14 cellular contexts compared by ENCODE assay signal in the genomic region with DNA sequence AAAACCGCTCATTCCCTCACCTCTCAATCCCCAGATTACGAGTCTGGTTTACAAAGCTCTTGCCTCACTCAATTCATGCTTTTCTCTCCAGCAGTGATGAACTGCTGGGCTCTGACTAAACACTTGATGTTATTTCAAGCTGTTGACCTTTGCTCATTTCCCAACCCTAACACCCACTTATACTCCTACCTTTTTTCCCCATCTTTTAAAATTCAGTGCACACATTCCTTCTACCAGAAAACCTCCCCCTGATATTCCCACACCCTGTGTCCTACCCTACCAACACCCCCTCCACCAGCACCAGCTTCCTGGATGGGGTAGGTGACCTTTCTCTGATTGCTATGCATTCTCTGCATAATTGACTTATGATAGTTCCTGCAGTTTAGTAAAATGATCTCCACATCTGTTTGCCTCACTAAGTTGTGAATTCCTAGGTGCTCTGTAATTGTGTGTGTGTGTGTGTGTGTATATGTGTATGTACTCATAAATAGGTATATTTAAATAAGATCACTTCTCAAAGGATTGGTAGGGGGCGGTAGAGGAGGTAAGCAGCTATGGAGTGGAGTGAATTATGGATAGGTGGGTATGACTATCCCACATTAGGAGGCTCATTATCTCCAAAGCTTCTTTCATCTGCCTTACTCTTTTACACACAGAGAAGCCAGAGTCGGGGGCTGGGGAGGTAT. TPM values are rescaled to one million over a fixed set of nuclear protein-coding genes. Genes with fewer than 3 reads are reported as not detected.
A peak's percentile ranks its signal among the peaks of the same experiment; 100 is the strongest.
DNase-seq lines count a peak whose midpoint lies in the region; ATAC-seq and TF ChIP-seq lines count a peak whose summit lies in the region.
"Had no signal": no experiment of that assay in that cellular context is flagged by ENCODE, and none has a peak within 500 bp of the region (broad histone marks: within the 10 kb centered on the region; RNA-seq: fewer than 3 reads in every experiment).

No MANE protein-coding gene starts in this region.

- peak; percentile 18 to 31 for TF ChIP-seq CTCF in fibroblast of lung (conservative IDR thresholded peaks at IDR 0.05 in 1 of 2, IDR thresholded peaks at IDR 0.05 in 1 of 2; ENCODE audit: low read depth in 1 of 2, low read length in 2 of 2)

- DNase-seq in ELR (ENCODE audit: low read depth) = peak; percentile 79
- peak; percentile 20 for DNase-seq in RPMI7951 (ENCODE audit: low read depth)
- peak; percentile 75 to 93 for DNase-seq in fibroblast of lung (ENCODE audit: low read depth in 2 of 2)
- peak; percentile 87 for DNase-seq in renal cortical epithelial cell (ENCODE audit: low read depth)
- DNase-seq in SIG-M5 treated with dmso at 0.1 percent for 504 hours (lab: John Stamatoyannopoulos, UW; ENCODE audit: unreplicated experiment) = no peak
- no peak for DNase-seq in DMS 273 treated with DMSO at 0.1 percent for 48 hours (lab: John Stamatoyannopoulos, UW)
- DNase-seq in activated naive CD4-positive, alpha-beta T cell treated with anti-CD3 and anti-CD28 coated beads for 36 hours = no peak
- DNase-seq: activated CD8-positive, alpha-beta T cell treated with anti-CD3 and anti-CD28 coated beads for 36 hours; activated naive CD8-positive, alpha-beta T cell treated with anti-CD3 and anti-CD28 coated beads, Interleukin-2, amount 50 U/mL, for 24 hours; DND-41; foreskin melanocyte; MV-4-11 had no signal

- no peak overlapping the region for H3K9ac ChIP-seq in fibroblast of lung (ENCODE audit: insufficient read depth, low read length)

- no peaks in the 10 kb centered on the region for H3K9me3 ChIP-seq in fibroblast of lung (ENCODE audit: control insufficient read depth, insufficient read depth, low read depth, low read length)

- H3K4me1 Mint-ChIP-seq in activated naive CD4-positive, alpha-beta T cell treated with anti-CD3 and anti-CD28 coated beads for 36 hours (ENCODE audit: low read depth) = peaks cover 6% of the 10 kb centered on the region
- H3K4me1 Mint-ChIP-seq: stimulated activated effector memory CD8-positive, alpha-beta T cell treated with anti-CD3 and anti-CD28 coated beads, Interleukin-12 subunit alpha, Interleukin-12 subunit beta, amount 100 ng/mL, for 72 hours had no signal

- no peaks in the 10 kb centered on the region for H3K27me3 Mint-ChIP-seq in activated naive CD4-positive, alpha-beta T cell treated with anti-CD3 and anti-CD28 coated beads for 36 hours (ENCODE audit: low read depth)

- intact Hi-C loops in activated naive CD4-positive, alpha-beta T cell treated with anti-CD3 and anti-CD28 coated beads for 36 hours (cut with micrococcal nuclease) = no loop called here

- H3K36me3 Mint-ChIP-seq in activated naive CD4-positive, alpha-beta T cell treated with anti-CD3 and anti-CD28 coated beads for 36 hours (ENCODE audit: low read depth) = no peaks in the 10 kb centered on the region
- H3K36me3 Mint-ChIP-seq: stimulated activated effector memory CD8-positive, alpha-beta T cell treated with anti-CD3 and anti-CD28 coated beads, Interleukin-12 subunit alpha, Interleukin-12 subunit beta, amount 100 ng/mL, for 72 hours had no signal

- peak overlapping the region; percentile 57 for H3K27ac ChIP-seq in fibroblast of lung (ENCODE audit: insufficient read depth, low read length)

- H4K20me1 ChIP-seq in fibroblast of lung (ENCODE audit: control insufficient read depth, extremely low read depth, insufficient read depth, low read length) = no peaks in the 10 kb centered on the region

- no peaks in the 10 kb centered on the region for H3K27me3 ChIP-seq in fibroblast of lung (ENCODE audit: control insufficient read depth, insufficient read depth, low read length)

- no peak overlapping the region for H3K4me3 ChIP-seq in fibroblast of lung (replicated peaks in 1 of 4; ENCODE audit: control extremely low read depth in 1 of 4, insufficient read depth in 1 of 4, low read depth in 3 of 4, low read length in 4 of 4)

- CTCF ChIA-PET in activated naive CD4-positive, alpha-beta T cell treated with anti-CD3 and anti-CD28 coated beads for 36 hours (lab: Charles Lee) = interaction anchor here (1.3 kb wide), 1 partner anchor 11 kb away, joined by 4 read pairs; no protein-coding TSS in a partner anchor

- no peaks in the 10 kb centered on the region for H3K9me3 Mint-ChIP-seq in activated naive CD4-positive, alpha-beta T cell treated with anti-CD3 and anti-CD28 coated beads for 36 hours
- H3K9me3 Mint-ChIP-seq: activated CD8-positive, alpha-beta T cell treated with anti-CD3 and anti-CD28 coated beads for 36 hours; activated naive CD8-positive, alpha-beta T cell treated with anti-CD3 and anti-CD28 coated beads, Interleukin-2, amount 50 U/mL, for 24 hours; stimulated activated effector memory CD8-positive, alpha-beta T cell treated with anti-CD3 and anti-CD28 coated beads, Interleukin-12 subunit alpha, Interleukin-12 subunit beta, amount 100 ng/mL, for 72 hours had no signal

- H3K79me2 ChIP-seq in fibroblast of lung (ENCODE audit: control insufficient read depth, insufficient read depth, low read length) = no peaks in the 10 kb centered on the region

- peak overlapping the region; percentile 47 for H3K4me2 ChIP-seq in fibroblast of lung (ENCODE audit: extremely low read depth, insufficient read depth, low read length)

- peaks cover 15% of the 10 kb centered on the region for H3K4me1 ChIP-seq in fibroblast of lung (ENCODE audit: control insufficient read depth, extremely low read depth, insufficient read depth, low read length)

- no peaks in the 10 kb centered on the region for H3K36me3 ChIP-seq in fibroblast of lung (ENCODE audit: control insufficient read depth, insufficient read depth, low read length)

- no peak overlapping the region for H3K4me3 Mint-ChIP-seq in activated naive CD4-positive, alpha-beta T cell treated with anti-CD3 and anti-CD28 coated beads for 36 hours
- H3K4me3 Mint-ChIP-seq: activated CD8-positive, alpha-beta T cell treated with anti-CD3 and anti-CD28 coated beads for 36 hours; activated naive CD8-positive, alpha-beta T cell treated with anti-CD3 and anti-CD28 coated beads, Interleukin-2, amount 50 U/mL, for 24 hours; stimulated activated effector memory CD8-positive, alpha-beta T cell treated with anti-CD3 and anti-CD28 coated beads, Interleukin-12 subunit alpha, Interleukin-12 subunit beta, amount 100 ng/mL, for 72 hours had no signal

- ATAC-seq in HG02623 (IDR thresholded peaks at IDR 0.05; ENCODE audit: unreplicated experiment) = no peak
- ATAC-seq: activated CD8-positive, alpha-beta T cell treated with anti-CD3 and anti-CD28 coated beads for 36 hours; activated naive CD8-positive, alpha-beta T cell treated with anti-CD3 and anti-CD28 coated beads, Interleukin-2, amount 50 U/mL, for 24 hours; stimulated activated effector memory CD8-positive, alpha-beta T cell treated with anti-CD3 and anti-CD28 coated beads, Interleukin-12 subunit alpha, Interleukin-12 subunit beta, amount 100 ng/mL, for 72 hours had no signal

- H2AFZ ChIP-seq in fibroblast of lung (ENCODE audit: low read length) = no peak overlapping the region

- no peak overlapping the region for H3K27ac Mint-ChIP-seq in activated naive CD4-positive, alpha-beta T cell treated with anti-CD3 and anti-CD28 coated beads for 36 hours
- H3K27ac Mint-ChIP-seq: activated CD8-positive, alpha-beta T cell treated with anti-CD3 and anti-CD28 coated beads for 36 hours; activated naive CD8-positive, alpha-beta T cell treated with anti-CD3 and anti-CD28 coated beads, Interleukin-2, amount 50 U/mL, for 24 hours; stimulated activated effector memory CD8-positive, alpha-beta T cell treated with anti-CD3 and anti-CD28 coated beads, Interleukin-12 subunit alpha, Interleukin-12 subunit beta, amount 100 ng/mL, for 72 hours had no signal

RNA-seq across cellular contexts. Expression of a gene that starts 0.8 kb away (rescaled TPM):
- not detected in 2 replicates for total RNA-seq in RPMI7951 (2014; rRNA removed; shearing (Covaris generic))
- total RNA-seq in fibroblast of lung (under 0.01 TPM in 1 of 2 replicates, not detected in the other), renal cortical epithelial cell (0.25 TPM in 1 of 2 replicates, not detected in the other)
- polyA plus RNA-seq in fibroblast of lung = 0.08 and 0.11 TPM in 2 replicates
- 0.05 and 0.16 TPM in 2 replicates for polyA plus RNA-seq in fibroblast of lung (2012)
- 13.9 TPM in 1 of 2 replicates, not detected in the other for polyA minus RNA-seq in fibroblast of lung (ENCODE audit: low replicate concordance)
- not detected for total RNA-seq in activated naive CD4-positive, alpha-beta T cell treated with anti-CD3 and anti-CD28 coated beads for 36 hours

RNA-seq across cellular contexts. Expression of a gene that starts 16.0 kb away (rescaled TPM):
- total RNA-seq in RPMI7951 (2014; rRNA removed; shearing (Covaris generic)) = not detected in 2 replicates
- total RNA-seq in fibroblast of lung = not detected in 2 replicates
- not detected in 2 replicates for polyA plus RNA-seq in fibroblast of lung
- polyA plus RNA-seq in fibroblast of lung (2012) = not detected in 2 replicates
- polyA minus RNA-seq in fibroblast of lung (ENCODE audit: low replicate concordance) = not detected in 2 replicates
- total RNA-seq in renal cortical epithelial cell = not detected in 2 replicates
- not detected for total RNA-seq in activated naive CD4-positive, alpha-beta T cell treated with anti-CD3 and anti-CD28 coated beads for 36 hours
- total RNA-seq: activated CD8-positive, alpha-beta T cell treated with anti-CD3 and anti-CD28 coated beads for 36 hours had no signal

RNA-seq across cellular contexts. Expression of a gene that starts 19.0 kb away (rescaled TPM):
- total RNA-seq in RPMI7951 (2014; rRNA removed; shearing (Covaris generic)) = 10.9 and 11.4 TPM in 2 replicates
- total RNA-seq in fibroblast of lung (0.77 and 2.3 TPM in 2 replicates), renal cortical epithelial cell (0.17 and 0.50 TPM in 2 replicates)
- 1.2 and 4.0 TPM in 2 replicates for polyA plus RNA-seq in fibroblast of lung
- polyA plus RNA-seq in fibroblast of lung (2012) = 0.76 and 2.6 TPM in 2 replicates
- 0.16 and 0.56 TPM in 2 replicates for polyA minus RNA-seq in fibroblast of lung (ENCODE audit: low replicate concordance)
- 1 to 10 TPM; 6.1 to 7.3 TPM for total RNA-seq in activated naive CD4-positive, alpha-beta T cell treated with anti-CD3 and anti-CD28 coated beads for 36 hours

RNA-seq across cellular contexts. Expression of a gene that starts 37.3 kb away (rescaled TPM):
- total RNA-seq in RPMI7951 (2014; rRNA removed; shearing (Covaris generic)) = 8.9 and 9.6 TPM in 2 replicates
- total RNA-seq in fibroblast of lung (0.26 and 0.66 TPM in 2 replicates), renal cortical epithelial cell (0.85 and 4.2 TPM in 2 replicates)
- 0.45 and 0.63 TPM in 2 replicates for polyA plus RNA-seq in fibroblast of lung
- 1.8 and 3.1 TPM in 2 replicates for polyA plus RNA-seq in fibroblast of lung (2012)
- 3.3 and 4.5 TPM in 2 replicates for polyA minus RNA-seq in fibroblast of lung (ENCODE audit: low replicate concordance)
- total RNA-seq in activated naive CD4-positive, alpha-beta T cell treated with anti-CD3 and anti-CD28 coated beads for 36 hours = not detected
- total RNA-seq: activated CD8-positive, alpha-beta T cell treated with anti-CD3 and anti-CD28 coated beads for 36 hours had no signal

Comparison
In these comparisons a context has a peak if more than half of its experiments do, and no peak if none do; other contexts are left out.
1. DNase-seq: peak in ELR (single experiment), RPMI7951 (single experiment), fibroblast of lung (2 of 2) and renal cortical epithelial cell (single experiment); none in SIG-M5 treated with dmso at 0.1 percent for 504 hours (single experiment), DMS 273 treated with DMSO at 0.1 percent for 48 hours (single experiment) and activated naive CD4-positive, alpha-beta T cell treated with anti-CD3 and anti-CD28 coated beads for 36 hours (single experiment).